Comparison of ENCODE assay signal across 28 cellular contexts in genomic region chr1:63405021-63405420, GRCh38. TPM values are rescaled to one million over a fixed set of nuclear protein-coding genes. Genes with fewer than 3 reads are reported as not detected.
A peak's percentile ranks its signal among the peaks of the same experiment; 100 is the strongest.
DNase-seq lines count a peak whose midpoint lies in the region; ATAC-seq and TF ChIP-seq lines count a peak whose summit lies in the region.
"Had no signal": no experiment of that assay in that cellular context is flagged by ENCODE, and none has a peak within 500 bp of the region (broad histone marks: within the 10 kb centered on the region; RNA-seq: fewer than 3 reads in every experiment).

No MANE protein-coding gene starts in this region.

- ATAC-seq in esophagus mucosa (peak; percentile 98), HG02852 (IDR thresholded peaks at IDR 0.05; ENCODE audit: unreplicated experiment) (no peak)
- ATAC-seq: activated CD4-positive, CD25-positive, alpha-beta regulatory T cell treated with anti-CD3 and anti-CD28 coated beads, Interleukin-2, amount 50 U/mL, for 24 hours; activated naive CD8-positive, alpha-beta T cell treated with anti-CD3 and anti-CD28 coated beads, Interleukin-2, amount 50 U/mL, for 24 hours; mucosa of descending colon; natural killer cell treated with Interleukin-12 subunit alpha and Interleukin-12 subunit beta and Interleukin-15 and Interleukin-18, amount 100 ng/mL, for 72 hours had no signal

- H3K4me3 ChIP-seq in retinal pigment epithelial cell (ENCODE audit: low read length), result no peak overlapping the region
- H3K4me3 ChIP-seq: coronary artery, mucosa of descending colon, SK-N-MC, upper lobe of left lung had no signal

- DNase-seq in NCI-H2029 (lab: John Stamatoyannopoulos, UW) (peak; percentile 25), NCI-H2029 treated with DMSO at 0.1 percent for 48 hours (lab: John Stamatoyannopoulos, UW) (no peak), NCI-H82 treated with DMSO at 0.1 percent for 48 hours (lab: John Stamatoyannopoulos, UW; ENCODE audit: unreplicated experiment) (peak; percentile 87), retinal pigment epithelial cell (ENCODE audit: low read depth) (peak; percentile 4), midbrain (lab: John Stamatoyannopoulos, UW) (no peak), NCI-H526 treated with DMSO at 0.1 percent for 48 hours (lab: John Stamatoyannopoulos, UW) (no peak)
- DNase-seq: activated CD4-positive, alpha-beta memory T cell treated with anti-CD3 and anti-CD28 coated beads for 36 hours; activated naive CD4-positive, alpha-beta T cell; activated naive CD8-positive, alpha-beta T cell treated with anti-CD3 and anti-CD28 coated beads, Interleukin-2, amount 50 U/mL, for 24 hours; caudate nucleus; COR-L47; DND-41; effector CD8-positive, alpha-beta T cell; islet precursor cell; mucosa of descending colon; NCI-H1417 treated with DMSO at 0.1 percent for 48 hours; NCI-H2107; NCI-H446 treated with DMSO at 0.1 percent for 48 hours; OCI-M1; stimulated activated naive CD4-positive, alpha-beta T cell; T-helper 1 cell; upper lobe of left lung had no signal

- TF ChIP-seq CTCF in retinal pigment epithelial cell (conservative IDR thresholded peaks at IDR 0.05; ENCODE audit: low read depth, low read length), result no peak

RNA-seq across cellular contexts. Expression of gene ALG6, which starts 37.6 kb away (rescaled TPM):
- total RNA-seq in esophagus mucosa, result 12.3 TPM

Comparison
In these comparisons a context has a peak if more than half of its experiments do, and no peak if none do; other contexts are left out.
1. DNase-seq: peak in NCI-H2029 (single experiment), NCI-H82 treated with DMSO at 0.1 percent for 48 hours (single experiment) and retinal pigment epithelial cell (single experiment); none in NCI-H2029 treated with DMSO at 0.1 percent for 48 hours (single experiment), midbrain (single experiment) and NCI-H526 treated with DMSO at 0.1 percent for 48 hours (single experiment).